8 cellular contexts compared by ENCODE assay signal in the genomic region with DNA sequence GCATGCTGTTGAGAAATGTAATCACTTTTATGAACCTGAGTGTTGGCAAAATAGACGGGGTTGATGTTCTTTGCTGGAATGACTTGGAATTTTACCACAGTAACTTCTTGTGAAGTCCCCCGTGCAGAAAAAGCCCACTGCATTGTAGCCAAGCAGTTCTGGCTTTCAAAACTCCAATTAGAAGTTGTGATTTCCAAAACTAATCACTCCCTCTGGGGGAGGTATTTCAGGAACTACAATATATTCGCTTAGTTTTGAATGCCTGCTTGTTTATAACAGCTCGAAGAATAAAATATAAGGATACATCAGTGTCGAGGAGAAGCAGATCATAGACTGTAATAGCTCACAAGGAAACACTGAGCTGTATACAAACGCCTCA.
DNase-seq lines count a peak whose midpoint lies in the region; ATAC-seq, FAIRE-seq and TF ChIP-seq lines count a peak whose summit lies in the region.

No MANE protein-coding gene starts in this region.

- no peaks in the 10 kb centered on the region for H3K27me3 ChIP-seq in subcutaneous abdominal adipose tissue (ENCODE audit: control insufficient read depth in 5 of 5, insufficient read depth in 4 of 5, low read length in 5 of 5)

- peaks cover 2 to 4% of the 10 kb centered on the region in 2 donors for H3K4me1 ChIP-seq in kidney (ENCODE audit: control insufficient read depth in 1 of 2, insufficient read depth in 1 of 2, low read depth in 1 of 2, low read length in 2 of 2)
- peaks cover 0 to 24% (median 17%) of the 10 kb centered on the region in 5 donors for H3K4me1 ChIP-seq in subcutaneous abdominal adipose tissue (ENCODE audit: control insufficient read depth in 5 of 5, insufficient read depth in 5 of 5, low read length in 5 of 5)

- ATAC-seq in HG02852 (IDR thresholded peaks at IDR 0.05; ENCODE audit: unreplicated experiment) (peak; percentile 10), GM21360 (IDR thresholded peaks at IDR 0.05; ENCODE audit: unreplicated experiment) (no peak), GM19397 (IDR thresholded peaks at IDR 0.05; ENCODE audit: unreplicated experiment) (no peak)

- H3K36me3 Mint-ChIP-seq in CD14-positive monocyte, result peaks cover 5 to 11% of the 10 kb centered on the region in 2 donors

- H3K36me3 ChIP-seq in kidney (ENCODE audit: control insufficient read depth in 1 of 2, insufficient read depth in 2 of 2, low read length in 2 of 2), result peaks cover 0 to 2% of the 10 kb centered on the region in 2 donors
- peaks cover 0 to 5% (median 0%) of the 10 kb centered on the region in 5 donors for H3K36me3 ChIP-seq in subcutaneous abdominal adipose tissue (ENCODE audit: control insufficient read depth in 5 of 5, insufficient read depth in 5 of 5, low read length in 5 of 5)

- peak overlapping the region; percentile 77 to 89 for H3K4me3 Mint-ChIP-seq in CD14-positive monocyte

- FAIRE-seq in kidney (lab: Jason Lieb, UNC), result no peak

- H3K4me3 ChIP-seq in kidney (ENCODE audit: low read length in 2 of 2), result peak overlapping the region; percentile 71
- H3K4me3 ChIP-seq in subcutaneous abdominal adipose tissue (ENCODE audit: low read depth in 1 of 5, low read length in 5 of 5), result peak overlapping the region; percentile 80 to 90 (median 86)

- TF ChIP-seq CTCF in CD14-positive monocyte (IDR thresholded peaks at IDR 0.05) (no peak), kidney (IDR thresholded peaks at IDR 0.05; ENCODE audit: borderline replicate concordance, extremely low read depth, insufficient read depth) (no peak)

- intact Hi-C loops in CD14-positive monocyte (cut with micrococcal nuclease), result no loop called here
- intact Hi-C loops in kidney (cut with DNase I), result no loop called here

- H3K9ac ChIP-seq in kidney (ENCODE audit: low read length in 2 of 2) (peak overlapping the region; percentile 71 to 74), subcutaneous abdominal adipose tissue (ENCODE audit: low read length in 5 of 5) (peak overlapping the region; percentile 64 to 93 (median 87))

- peak overlapping the region in 6 of 7 donors; percentile 19 to 76 (median 54) for H3K27ac Mint-ChIP-seq in CD14-positive monocyte

- H3K27me3 Mint-ChIP-seq in CD14-positive monocyte (ENCODE audit: low read depth in 3 of 3), result peaks cover 0 to 5% (median 3%) of the 10 kb centered on the region in 3 donors

- no peaks in the 10 kb centered on the region for H3K9me3 Mint-ChIP-seq in CD14-positive monocyte

- DNase-seq in CD14-positive monocyte (ENCODE audit: low spot score), result no peak
- DNase-seq in kidney, result no peak
- DNase-seq in AG08396 (ENCODE audit: low spot score), result no peak

- H3K4me1 Mint-ChIP-seq in CD14-positive monocyte, result peaks cover 22% of the 10 kb centered on the region

- H3K9me3 ChIP-seq in kidney (ENCODE audit: control insufficient read depth in 1 of 2, low read length in 2 of 2), result no peaks in the 10 kb centered on the region
- no peaks in the 10 kb centered on the region for H3K9me3 ChIP-seq in subcutaneous abdominal adipose tissue (ENCODE audit: control insufficient read depth in 5 of 5, low read length in 5 of 5)

- H3K27ac ChIP-seq in angular gyrus (ENCODE audit: low read depth, low read length) (peak overlapping the region; percentile 22), kidney (ENCODE audit: low read depth in 2 of 2, low read length in 2 of 2) (peak overlapping the region; percentile 49 to 68), subcutaneous abdominal adipose tissue (ENCODE audit: low read depth, low read length) (peak overlapping the region; percentile 91)

Comparison
In these comparisons a context has a peak if more than half of its experiments do, and no peak if none do; other contexts are left out.
1. H3K27ac ChIP-seq: peak in every context shown above with its lines; median percentile 91 in subcutaneous abdominal adipose tissue; 58 in kidney; 22 in angular gyrus.